9 cellular contexts compared by ENCODE assay signal in genomic region chr19:53927745-53928144, GRCh38. TPM values are rescaled to one million over a fixed set of nuclear protein-coding genes. Genes with fewer than 3 reads are reported as not detected.
DNase-seq lines count a peak whose midpoint lies in the region; ATAC-seq and TF ChIP-seq lines count a peak whose summit lies in the region.
"Had no signal": no experiment of that assay in that cellular context is flagged by ENCODE, and none has a peak within 500 bp of the region (broad histone marks: within the 10 kb centered on the region; RNA-seq: fewer than 3 reads in every experiment).

No MANE protein-coding gene starts in this region.

- intact Hi-C loops in A673 (cut with micrococcal nuclease; ENCODE audit: unreplicated experiment) = no loop called here

- no peak for TF ChIP-seq CTCF in A673 (conservative IDR thresholded peaks at IDR 0.05; ENCODE audit: low read depth, low read length)
- TF ChIP-seq CTCF in H9 (conservative IDR thresholded peaks at IDR 0.05) = no peak

- H2BK15ac ChIP-seq in H9 (ENCODE audit: low read depth, low read length) = no peak overlapping the region

- DNase-seq in A673 (ENCODE audit: low spot score) = peak; percentile 57
- peak; percentile 88 for DNase-seq in H9
- peak in 22 of 34 experiments; percentile 6 to 53 (median 31) for DNase-seq in T-cell
- peak; percentile 60 for DNase-seq in fibroblast of peridontal ligament (ENCODE audit: extremely low read depth)
- DNase-seq in inferior parietal cortex (ENCODE audit: extremely low spot score) = no peak
- DNase-seq in NCI-H1417 (lab: John Stamatoyannopoulos, UW) = no peak
- no peak for DNase-seq in NCI-H774 (lab: John Stamatoyannopoulos, UW)
- DNase-seq: stimulated activated naive B cell treated with anti-CD40 and anti-IgM and Interleukin-4, amounts not matched to agents 10 μg/mL and 1 μg/mL and 100 μg/mL, for 72 hours had no signal

- H3K36me3 Mint-ChIP-seq in H9 (ENCODE audit: insufficient read depth in 1 of 3, low read depth in 3 of 3) (peaks cover 47 to 74% (median 54%) of the 10 kb centered on the region in 3 experiments), T-cell (no peaks in the 10 kb centered on the region)

- no peak overlapping the region for H3K23ac ChIP-seq in H9 (ENCODE audit: insufficient read length, low read depth, low read length)

- no peak overlapping the region for H4K8ac ChIP-seq in H9 (replicated peaks; ENCODE audit: insufficient read length, low read depth, low read length)

- no peak overlapping the region for H3K4me2 ChIP-seq in H9 (ENCODE audit: insufficient read depth, insufficient read length, low read length)

- no peak overlapping the region for H3K14ac ChIP-seq in H9 (ENCODE audit: insufficient read depth, low read length)

- no peak overlapping the region for H2AK5ac ChIP-seq in H9 (ENCODE audit: insufficient read length, low read length)

- H2BK120ac ChIP-seq in H9 (ENCODE audit: low read depth, low read length, poor library complexity, severe bottlenecking) = no peak overlapping the region

- no peak overlapping the region for H2AFZ ChIP-seq in H9 (ENCODE audit: low read length)

- H4K20me1 ChIP-seq in H9 (ENCODE audit: control insufficient read depth, insufficient read depth, insufficient read length) = no peaks in the 10 kb centered on the region

- H2BK12ac ChIP-seq in H9 (ENCODE audit: insufficient read length, low read depth, low read length) = no peak overlapping the region

- H3K27ac ChIP-seq in A673 (ENCODE audit: low read depth, low read length, poor library complexity, severe bottlenecking) = no peak overlapping the region
- H3K27ac ChIP-seq in H9 (ENCODE audit: insufficient read length, low read depth, low read length) = no peak overlapping the region

- H3K56ac ChIP-seq in H9 (ENCODE audit: insufficient read length, low read depth, low read length) = no peak overlapping the region

- H3K23me2 ChIP-seq in H9 (ENCODE audit: insufficient read length, low read depth, low read length, poor library complexity, severe bottlenecking) = no peaks in the 10 kb centered on the region

- H3K9ac ChIP-seq in H9 (ENCODE audit: extremely low read depth, insufficient read length, low read length) = no peak overlapping the region

- no TSS peak for BruUV-seq in A673 (replicated peaks; lab: Mats Ljungman, UMichigan)

- no peaks in the 10 kb centered on the region for H3K27me3 Mint-ChIP-seq in H9 (ENCODE audit: low read depth)
- peaks cover 0 to 4% of the 10 kb centered on the region in 2 donors for H3K27me3 Mint-ChIP-seq in T-cell

- no CpG with 5 or more reads among the region's 8 CpGs for WGBS in H9 (ENCODE audit: extremely low coverage, insufficient read length, low lambda C conversion rate)

- H3K79me2 ChIP-seq in H9 (ENCODE audit: insufficient read depth, low read length) = 0 out of 2 replicates have a peak, but pooled peaks cover 1% of the 10 kb centered on the region

- no peak overlapping the region for H3T11ph ChIP-seq in H9 (ENCODE audit: low read length)

- H2BK5ac ChIP-seq in H9 (ENCODE audit: insufficient read length, low read length) = no peak overlapping the region

- no peaks in the 10 kb centered on the region for H3K9me3 ChIP-seq in A673 (ENCODE audit: low read depth, low read length, poor library complexity, severe bottlenecking)
- no peaks in the 10 kb centered on the region for H3K9me3 ChIP-seq in H9 (ENCODE audit: control insufficient read depth, low read depth, low read length)

- H3K4ac ChIP-seq in H9 (ENCODE audit: low read depth, low read length) = no peak overlapping the region

- no peak overlapping the region for H3K18ac ChIP-seq in H9 (ENCODE audit: insufficient read length, low read depth, low read length)

- H4K5ac ChIP-seq in H9 (ENCODE audit: insufficient read length, low read depth, low read length) = no peak overlapping the region

- POLR2A ChIA-PET in A673 (lab: Charles Lee; ENCODE audit: low non-redundant PET) (interaction anchor here (0.6 kb wide), 1 partner anchor 1519 kb away, joined by 26 read pairs; no protein-coding TSS in a partner anchor), T-cell (lab: Charles Lee) (no interaction called here)

- H3K9me3 Mint-ChIP-seq in H9 (peaks cover 0 to 10% of the 10 kb centered on the region in 2 experiments; a peak in 2 of 5 replicates), T-cell (peaks cover 0 to 8% (median 3%) of the 10 kb centered on the region in 3 donors)

- peak overlapping the region in 1 of 2 experiments; percentile 50; a peak in 2 of 5 replicates for H3K4me3 Mint-ChIP-seq in H9
- no peak overlapping the region for H3K4me3 Mint-ChIP-seq in T-cell
- H3K4me3 Mint-ChIP-seq: stimulated activated naive B cell treated with anti-CD40 and anti-IgM and Interleukin-4, amounts not matched to agents 10 μg/mL and 1 μg/mL and 100 μg/mL, for 72 hours had no signal

- no peaks in the 10 kb centered on the region for H3K79me1 ChIP-seq in H9 (ENCODE audit: insufficient read depth, low read depth, low read length, poor library complexity, severe bottlenecking)

- ATAC-seq in T-cell (replicated peaks in 1 of 4) = no peak
- no peak for ATAC-seq in GM19463 (IDR thresholded peaks at IDR 0.05; ENCODE audit: unreplicated experiment)
- ATAC-seq: stimulated activated naive B cell treated with anti-CD40 and anti-IgM and Interleukin-4, amounts not matched to agents 10 μg/mL and 1 μg/mL and 100 μg/mL, for 72 hours had no signal

- H3K27ac Mint-ChIP-seq in H9 = peak overlapping the region in 1 of 3 experiments; percentile 76; a peak in 2 of 7 replicates
- H3K27ac Mint-ChIP-seq in T-cell = no peak overlapping the region
- H3K27ac Mint-ChIP-seq: stimulated activated naive B cell treated with anti-CD40 and anti-IgM and Interleukin-4, amounts not matched to agents 10 μg/mL and 1 μg/mL and 100 μg/mL, for 72 hours had no signal

- H4K91ac ChIP-seq in H9 (ENCODE audit: insufficient read length, low read depth, low read length) = no peak overlapping the region

- H3K4me3 ChIP-seq in A673 (ENCODE audit: low read depth, low read length, poor library complexity, severe bottlenecking) = no peak overlapping the region

- H3K4me1 Mint-ChIP-seq in H9 = peaks cover 14 to 22% of the 10 kb centered on the region in 2 experiments
- H3K4me1 Mint-ChIP-seq in T-cell = no peaks in the 10 kb centered on the region
- H3K4me1 Mint-ChIP-seq: stimulated activated naive B cell treated with anti-CD40 and anti-IgM and Interleukin-4, amounts not matched to agents 10 μg/mL and 1 μg/mL and 100 μg/mL, for 72 hours had no signal

- H3K36me3 ChIP-seq in A673 (ENCODE audit: insufficient read depth, low read length, poor library complexity, severe bottlenecking) = no peaks in the 10 kb centered on the region

- H3K27me3 ChIP-seq in A673 (replicated peaks; ENCODE audit: insufficient read depth, low read depth, low read length, poor library complexity) = no peaks in the 10 kb centered on the region
- H3K27me3 ChIP-seq in H9 (ENCODE audit: insufficient read depth, low read length) = no peaks in the 10 kb centered on the region

- H3K4me1 ChIP-seq in A673 (ENCODE audit: insufficient read depth, low read length, poor library complexity, severe bottlenecking) (no peaks in the 10 kb centered on the region), H9 (ENCODE audit: insufficient read depth, low read length) (no peaks in the 10 kb centered on the region)

- H2BK20ac ChIP-seq in H9 (ENCODE audit: low read depth, low read length, poor library complexity, severe bottlenecking) = no peak overlapping the region

- CTCF ChIA-PET in A673 (lab: Charles Lee) (no interaction called here), T-cell (lab: Charles Lee) (no interaction called here)

RNA-seq across cellular contexts. Expression of gene CACNG7, which starts 18.7 kb away (rescaled TPM):
- total RNA-seq in A673 (2021) (not detected in 2 replicates), H9 (2021) (22.1 and 22.7 TPM in 2 replicates), T-cell (not detected)

RNA-seq across cellular contexts. Expression of gene CACNG8, which starts 35.0 kb away (rescaled TPM):
- total RNA-seq in A673 (2021) (1.3 TPM in 2 replicates), H9 (2021) (6.0 and 7.1 TPM in 2 replicates), T-cell (under 1 TPM in 1 of 5 donors, not detected in 4; 0.03 TPM)

RNA-seq across cellular contexts. Expression of gene PRKCG, which starts 45.7 kb away (rescaled TPM):
- total RNA-seq in A673 (2021) (0.57 and 0.84 TPM in 2 replicates), H9 (2021) (7.1 and 8.8 TPM in 2 replicates), T-cell (1 to 10 TPM in 1 of 5 donors, under 1 TPM in 2, not detected in 2; 0.15 to 2.4 (median 0.32) TPM)

Comparison
In these comparisons a context has a peak if more than half of its experiments do, and no peak if none do; other contexts are left out.
1. DNase-seq: peak in A673 (single experiment), H9 (single experiment), T-cell (22 of 34) and fibroblast of peridontal ligament (single experiment); none in inferior parietal cortex (single experiment), NCI-H1417 (0 of 3) and NCI-H774 (single experiment).
2. RNA of gene CACNG7, which starts 18.7 kb away (total RNA-seq): 22.1 to 22.7 TPM in H9; not detected in A673 and not detected in T-cell; every median in the first group is over 10 times any median in the second.